22 cellular contexts compared by ENCODE assay signal in genomic region chr21:28396421-28396820, GRCh38.
"Had no signal": no experiment of that assay in that cellular context is flagged by ENCODE, and none has a peak within 500 bp of the region (broad histone marks: within the 10 kb centered on the region; RNA-seq: fewer than 3 reads in every experiment).

No MANE protein-coding gene starts in this region.

- H3K27ac Mint-ChIP-seq: naive B cell, nephron, progenitor cell of endocrine pancreas, type B pancreatic cell had no signal

- H3K9me3 ChIP-seq: gastrocnemius medialis, pancreas, suprapubic skin, thyroid gland, uterus had no signal

- H3K36me3 ChIP-seq: gastrocnemius medialis, heart right ventricle, pancreas, suprapubic skin, thyroid gland, uterus had no signal

- H3K4me3 ChIP-seq: gastrocnemius medialis, heart right ventricle, lung, pancreas, suprapubic skin, thyroid gland, uterus had no signal

- DNase-seq: effector memory CD4-positive, alpha-beta T cell; gastrocnemius medialis; heart right ventricle; hypothalamus; islet precursor cell; left cardiac atrium; left ventricle myocardium superior; mesendoderm; naive B cell; occipital lobe; right cardiac atrium; small intestine; stimulated activated CD4-positive, alpha-beta T cell treated with anti-CD3 and anti-CD28 coated beads, Interleukin-2, amount 100 ng/mL, for 48 hours; stimulated activated naive CD8-positive, alpha-beta T cell treated with anti-CD3 and anti-CD28 coated beads, Interleukin-15, Interleukin-2, amounts not matched to agents 100 U/mL and 50 U/mL, for 24 hours; thyroid gland; uterus had no signal

- H3K36me3 Mint-ChIP-seq: naive B cell, type B pancreatic cell had no signal

- H3K27me3 ChIP-seq: gastrocnemius medialis, heart right ventricle, pancreas, suprapubic skin, thyroid gland, uterus had no signal

- FAIRE-seq: pancreas, small intestine had no signal

- ATAC-seq: gastrocnemius medialis; heart right ventricle; left cardiac atrium; left ventricle myocardium superior; pancreas; right cardiac atrium; stimulated activated naive CD8-positive, alpha-beta T cell treated with anti-CD3 and anti-CD28 coated beads, Interleukin-15, Interleukin-2, amounts not matched to agents 100 U/mL and 50 U/mL, for 24 hours had no signal

- H3K27me3 Mint-ChIP-seq: naive B cell, progenitor cell of endocrine pancreas had no signal

- H3K4me1 ChIP-seq: gastrocnemius medialis, heart right ventricle, uterus had no signal

- H3K27ac ChIP-seq: gastrocnemius medialis, heart right ventricle, pancreas, suprapubic skin, thyroid gland, uterus had no signal

- H3K4me3 Mint-ChIP-seq: naive B cell, nephron, type B pancreatic cell had no signal

- H3K4me1 Mint-ChIP-seq: naive B cell, nephron had no signal
